In the genomic region with DNA sequence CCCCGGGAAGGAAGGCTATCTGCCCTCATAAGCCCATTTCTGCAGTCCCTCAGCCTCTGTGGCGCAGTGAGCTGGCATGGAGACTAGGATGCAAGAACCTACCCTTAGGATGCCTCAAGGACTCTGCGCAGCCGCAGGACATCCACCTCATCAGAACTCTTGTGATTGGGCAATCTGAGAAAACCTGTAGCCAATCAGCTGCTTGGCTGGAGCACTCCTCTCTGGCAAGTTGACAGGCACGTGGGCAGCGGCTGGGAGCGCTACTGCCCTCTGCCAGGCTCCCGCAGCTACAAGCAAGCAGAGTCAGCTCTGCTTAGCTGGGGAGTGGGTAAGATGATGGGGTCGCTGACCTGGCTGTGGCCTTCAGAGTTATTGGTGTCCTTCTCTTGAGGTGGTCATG, we compare ENCODE assay signal across 8 cellular contexts. TPM values are rescaled to one million over a fixed set of nuclear protein-coding genes. Genes with fewer than 3 reads are reported as not detected.
DNase-seq lines count a peak whose midpoint lies in the region; ATAC-seq, FAIRE-seq and TF ChIP-seq lines count a peak whose summit lies in the region.

No MANE protein-coding gene starts in this region.

- POLR2A ChIA-PET in Caco-2 (lab: Charles Lee): no interaction called here

- H3K4me1 ChIP-seq in Caco-2 (peaks cover 6% of the 10 kb centered on the region), Peyer's patch (peaks cover 0 to 21% (median 3%) of the 10 kb centered on the region in 4 donors), small intestine (ENCODE audit: control insufficient read depth in 2 of 2, insufficient read depth in 1 of 2, low read depth in 1 of 2, low read length in 1 of 2) (peaks cover 0 to 8% of the 10 kb centered on the region in 2 donors)

- intact Hi-C loops in Caco-2 (cut with micrococcal nuclease; ENCODE audit: unreplicated experiment): no loop called here

- BruUV-seq in Caco-2 (replicated peaks; lab: Mats Ljungman, UMichigan): no TSS peak

- TF ChIP-seq CTCF in Caco-2 (IDR thresholded peaks at IDR 0.05; ENCODE audit: insufficient read depth in 1 of 2, low read depth in 1 of 2, low read length in 1 of 2, severe bottlenecking in 1 of 2, unreplicated experiment in 1 of 2) (peak in 1 of 2 experiments; percentile 1), Peyer's patch (IDR thresholded peaks at IDR 0.05) (peak in 3 of 6 experiments; percentile 6 to 15 (median 9)), brain microvascular endothelial cell (IDR thresholded peaks at IDR 0.05; ENCODE audit: low read depth, low read length, missing control alignments) (peak; percentile 52)

- in situ Hi-C loops in brain microvascular endothelial cell (cut with HindIII; ENCODE audit: low pct_ligation_motif_present, low sequenced_read_pairs): no loop called here

- no peak overlapping the region for H3K27ac Mint-ChIP-seq in Caco-2 (ENCODE audit: unreplicated experiment)

- peaks cover 20% of the 10 kb centered on the region for H3K36me3 Mint-ChIP-seq in Caco-2 (ENCODE audit: insufficient read depth, unreplicated experiment)

- peak overlapping the region in 1 of 4 donors; percentile 19 for H3K27ac ChIP-seq in Peyer's patch
- no peak overlapping the region for H3K27ac ChIP-seq in brain microvascular endothelial cell
- H3K27ac ChIP-seq in small intestine (ENCODE audit: low read depth in 1 of 2, low read length in 1 of 2): no peak overlapping the region

- H3K36me3 ChIP-seq in Caco-2 (ENCODE audit: control insufficient read depth, insufficient read depth, low read length) (no peaks in the 10 kb centered on the region), Peyer's patch (no peaks in the 10 kb centered on the region), brain microvascular endothelial cell (replicated peaks) (no peaks in the 10 kb centered on the region), small intestine (ENCODE audit: control insufficient read depth in 2 of 2, insufficient read depth in 2 of 2, low read length in 2 of 2) (no peaks in the 10 kb centered on the region)

- H3K4me3 Mint-ChIP-seq in Caco-2 (ENCODE audit: unreplicated experiment): no peak overlapping the region

- no peak for FAIRE-seq in small intestine (lab: Jason Lieb, UNC)

- peak; percentile 50 to 66 for DNase-seq in Caco-2
- peak; percentile 33 for DNase-seq in LoVo (ENCODE audit: low spot score)
- peak; percentile 28 to 74 (median 71) for DNase-seq in Peyer's patch
- DNase-seq in brain microvascular endothelial cell: peak; percentile 77
- peak; percentile 95 for DNase-seq in iPS DF 19.7 (ENCODE audit: low read depth, low spot score)
- peak; percentile 82 for DNase-seq in small intestine
- DNase-seq in NK-92 (lab: John Stamatoyannopoulos, UW; ENCODE audit: unreplicated experiment): no peak

- H3K9me3 ChIP-seq in Caco-2: no peaks in the 10 kb centered on the region
- no peaks in the 10 kb centered on the region for H3K9me3 ChIP-seq in Peyer's patch
- H3K9me3 ChIP-seq in small intestine (ENCODE audit: control insufficient read depth, low read depth): no peaks in the 10 kb centered on the region

- no peaks in the 10 kb centered on the region for H3K9me3 Mint-ChIP-seq in Caco-2 (ENCODE audit: unreplicated experiment)

- TF ChIP-seq POLR2A in Peyer's patch (IDR thresholded peaks at IDR 0.05): no peak

- 19 to 24% (median 21%) methylated on average over 9 of the region's 9 CpGs for WGBS in small intestine, 3 donors

- H3K4me3 ChIP-seq in Caco-2 (ENCODE audit: low read depth, low read length): no peak overlapping the region
- no peak overlapping the region for H3K4me3 ChIP-seq in Peyer's patch
- H3K4me3 ChIP-seq in brain microvascular endothelial cell (ENCODE audit: low read depth, low read length): no peak overlapping the region
- no peak overlapping the region for H3K4me3 ChIP-seq in small intestine (ENCODE audit: low read depth in 1 of 2, low read length in 2 of 2)

- CTCF ChIA-PET in Caco-2 (lab: Charles Lee): no interaction called here

- no peak for ATAC-seq in HG02798 (IDR thresholded peaks at IDR 0.05; ENCODE audit: poor library complexity, unreplicated experiment)

- H3K27me3 ChIP-seq in Caco-2 (replicated peaks; ENCODE audit: control insufficient read depth, insufficient read depth, low read length): no peaks in the 10 kb centered on the region
- no peaks in the 10 kb centered on the region for H3K27me3 ChIP-seq in Peyer's patch
- no peaks in the 10 kb centered on the region for H3K27me3 ChIP-seq in brain microvascular endothelial cell (replicated peaks)
- H3K27me3 ChIP-seq in small intestine (ENCODE audit: control insufficient read depth in 2 of 2, insufficient read depth in 2 of 2, low read length in 2 of 2): no peaks in the 10 kb centered on the region

- no peaks in the 10 kb centered on the region for H3K27me3 Mint-ChIP-seq in Caco-2 (ENCODE audit: insufficient read depth, unreplicated experiment)

- H3K4me1 Mint-ChIP-seq in Caco-2 (ENCODE audit: low read depth, unreplicated experiment): peaks cover 6% of the 10 kb centered on the region

RNA-seq across cellular contexts. Expression of a gene that starts 1.5 kb away (rescaled TPM):
- total RNA-seq in Caco-2 (2022) (39.8 and 44.8 TPM in 2 replicates), Peyer's patch (10 to 100 TPM; 50.1 to 94.0 (median 70.4) TPM)
- 100 to 1,000 TPM in 1 of 3 donors, 10 to 100 TPM in 2; 80.8 to 106 (median 92.9) TPM for polyA plus RNA-seq in small intestine

RNA-seq across cellular contexts. Expression of a gene that starts 8.2 kb away (rescaled TPM):
- total RNA-seq in Caco-2 (2022): 0.54 and 0.84 TPM in 2 replicates
- total RNA-seq in Peyer's patch: 10 to 100 TPM; 21.2 to 88.2 (median 25.7) TPM
- polyA plus RNA-seq in small intestine: 10 to 100 TPM in 2 of 3 donors, 1 to 10 TPM in 1; 1.1 to 44.8 (median 22.7) TPM

RNA-seq across cellular contexts. Expression of a gene that starts 24.8 kb away (rescaled TPM):
- total RNA-seq in Caco-2 (2022): 6.1 and 8.9 TPM in 2 replicates
- 10 to 100 TPM in 3 of 4 donors, 1 to 10 TPM in 1; 8.6 to 33.7 (median 23.3) TPM for total RNA-seq in Peyer's patch
- polyA plus RNA-seq in small intestine: 10 to 100 TPM in 2 of 3 donors, 1 to 10 TPM in 1; 7.5 to 25.1 (median 12.3) TPM

RNA-seq across cellular contexts. Expression of a gene that starts 28.6 kb away (rescaled TPM):
- 48.5 and 49.4 TPM in 2 replicates for total RNA-seq in Caco-2 (2022)
- total RNA-seq in Peyer's patch: 10 to 100 TPM; 30.5 to 39.2 (median 32.2) TPM
- 10 to 100 TPM; 39.0 to 80.3 (median 64.0) TPM for polyA plus RNA-seq in small intestine

RNA-seq across cellular contexts. Expression of a gene that starts 47.0 kb away (rescaled TPM):
- total RNA-seq in Caco-2 (2022) (0.48 TPM in 1 of 2 replicates, not detected in the other), Peyer's patch (10 to 100 TPM; 16.5 to 36.3 (median 23.4) TPM)
- polyA plus RNA-seq in small intestine: 10 to 100 TPM; 22.8 to 36.2 (median 30.4) TPM

Comparison
In these comparisons a context has a peak if more than half of its experiments do, and no peak if none do; other contexts are left out.
1. RNA of a gene that starts 8.2 kb away (total RNA-seq): 21.2 to 88.2 TPM in Peyer's patch; 0.54 to 0.84 TPM in Caco-2; every median in the first group is over 10 times any median in the second.